Comparison of ENCODE assay signal across 9 cellular contexts in the genomic region with DNA sequence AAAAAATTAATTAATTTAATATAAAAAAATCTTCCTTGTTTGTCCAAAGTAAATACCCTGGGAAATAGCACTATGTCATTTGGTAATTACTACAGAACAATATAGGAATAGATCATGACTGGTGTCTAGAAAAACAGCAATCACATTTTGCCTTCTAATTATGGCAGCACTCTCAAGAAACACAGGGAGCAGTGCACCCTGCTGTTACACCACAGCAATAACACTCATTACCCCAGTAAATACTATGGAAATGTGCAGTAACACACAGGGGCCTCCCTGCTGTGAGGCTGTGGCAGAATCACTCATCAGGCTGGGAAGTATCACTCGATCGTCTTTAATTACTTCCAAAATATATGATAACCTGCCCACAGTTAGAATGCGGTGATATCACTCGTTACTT.
DNase-seq lines count a peak whose midpoint lies in the region; ATAC-seq and TF ChIP-seq lines count a peak whose summit lies in the region.
"Had no signal": no experiment of that assay in that cellular context is flagged by ENCODE, and none has a peak within 500 bp of the region (broad histone marks: within the 10 kb centered on the region; RNA-seq: fewer than 3 reads in every experiment).

No MANE protein-coding gene starts in this region.

- no peak overlapping the region for H2BK5ac ChIP-seq in IMR-90 (ENCODE audit: low read depth, low read length, poor library complexity, severe bottlenecking)

- H3K79me1 ChIP-seq in IMR-90 (ENCODE audit: low read depth in 1 of 2, low read length in 2 of 2), result no peaks in the 10 kb centered on the region

- H3K9me1 ChIP-seq in IMR-90 (ENCODE audit: insufficient read depth, low read length), result no peaks in the 10 kb centered on the region

- BruUV-seq in MCF 10A (replicated peaks; lab: Mats Ljungman, UMichigan) (no TSS peak), IMR-90 (replicated peaks; lab: Mats Ljungman, UMichigan) (no TSS peak)

- no peaks in the 10 kb centered on the region for H4K20me1 ChIP-seq in IMR-90 (ENCODE audit: insufficient read depth, low read length)

- no peak overlapping the region for H4K5ac ChIP-seq in IMR-90 (ENCODE audit: low read depth, low read length)

- no peak overlapping the region for H3K23ac ChIP-seq in IMR-90 (ENCODE audit: low read depth, low read length)

- H3K27me3 Mint-ChIP-seq in MCF 10A (ENCODE audit: insufficient read depth, unreplicated experiment), result peaks cover 12% of the 10 kb centered on the region
- no peaks in the 10 kb centered on the region for H3K27me3 Mint-ChIP-seq in activated naive CD8-positive, alpha-beta T cell treated with anti-CD3 and anti-CD28 coated beads, Interleukin-2, amount 50 U/mL, for 24 hours
- H3K27me3 Mint-ChIP-seq in naive thymus-derived CD8-positive, alpha-beta T cell, result no peaks in the 10 kb centered on the region

- no peaks in the 10 kb centered on the region for H3K36me3 Mint-ChIP-seq in MCF 10A (ENCODE audit: insufficient read depth, unreplicated experiment)
- no peaks in the 10 kb centered on the region for H3K36me3 Mint-ChIP-seq in activated naive CD8-positive, alpha-beta T cell treated with anti-CD3 and anti-CD28 coated beads, Interleukin-2, amount 50 U/mL, for 24 hours (ENCODE audit: low read depth)
- no peaks in the 10 kb centered on the region for H3K36me3 Mint-ChIP-seq in naive thymus-derived CD8-positive, alpha-beta T cell

- no peak overlapping the region for H4K91ac ChIP-seq in IMR-90 (ENCODE audit: insufficient read depth, low read depth, low read length)

- DNase-seq in MCF 10A (ENCODE audit: unreplicated experiment) (peak; percentile 22), breast epithelium (ENCODE audit: low spot score in 2 of 2) (no peak), IMR-90 (peak; percentile 22), SJCRH30 (peak; percentile 6 to 14), kidney epithelial cell (ENCODE audit: low read depth) (no peak), DMS114 treated with DMSO at 0.1 percent for 48 hours (lab: John Stamatoyannopoulos, UW; ENCODE audit: unreplicated experiment) (no peak)
- DNase-seq in activated naive CD8-positive, alpha-beta T cell treated with anti-CD3 and anti-CD28 coated beads, Interleukin-2, amount 50 U/mL, for 24 hours, result no peak
- DNase-seq in naive thymus-derived CD8-positive, alpha-beta T cell, result no peak

- H3K4me3 Mint-ChIP-seq in MCF 10A (ENCODE audit: unreplicated experiment), result no peak overlapping the region
- H3K4me3 Mint-ChIP-seq in activated naive CD8-positive, alpha-beta T cell treated with anti-CD3 and anti-CD28 coated beads, Interleukin-2, amount 50 U/mL, for 24 hours, result no peak overlapping the region
- no peak overlapping the region for H3K4me3 Mint-ChIP-seq in naive thymus-derived CD8-positive, alpha-beta T cell

- H4K8ac ChIP-seq in IMR-90 (ENCODE audit: low read depth in 2 of 2, low read length in 2 of 2), result no peak overlapping the region

- no peak overlapping the region for H3K18ac ChIP-seq in IMR-90 (ENCODE audit: low read depth, low read length)

- no peak overlapping the region for H2BK20ac ChIP-seq in IMR-90 (ENCODE audit: low read depth, low read length)

- no CpG with 5 or more reads among the region's 4 CpGs for WGBS in IMR-90 (ENCODE audit: extremely low coverage in 2 of 2, insufficient read length in 1 of 2), 2 experiments

- no peaks in the 10 kb centered on the region for H3K9me3 Mint-ChIP-seq in MCF 10A (ENCODE audit: unreplicated experiment)
- H3K9me3 Mint-ChIP-seq in activated naive CD8-positive, alpha-beta T cell treated with anti-CD3 and anti-CD28 coated beads, Interleukin-2, amount 50 U/mL, for 24 hours, result no peaks in the 10 kb centered on the region
- peaks cover 0 to 11% (median 3%) of the 10 kb centered on the region in 9 donors for H3K9me3 Mint-ChIP-seq in naive thymus-derived CD8-positive, alpha-beta T cell

- ATAC-seq in IMR-90 (ENCODE audit: low read depth), result peak; percentile 53; the same call in 1 of the 2 replicates
- no peak for ATAC-seq in activated naive CD8-positive, alpha-beta T cell treated with anti-CD3 and anti-CD28 coated beads, Interleukin-2, amount 50 U/mL, for 24 hours
- no peak for ATAC-seq in naive thymus-derived CD8-positive, alpha-beta T cell

- no peak overlapping the region for H2BK120ac ChIP-seq in IMR-90 (ENCODE audit: low read depth, low read length)

- H3K4me2 ChIP-seq in IMR-90 (ENCODE audit: low read depth, low read length), result no peak overlapping the region

- H3K14ac ChIP-seq in IMR-90 (replicated peaks; ENCODE audit: low read depth, low read length), result no peak overlapping the region

- no peak overlapping the region for H2AK5ac ChIP-seq in IMR-90 (ENCODE audit: low read depth, low read length)

- H3K4me1 ChIP-seq in breast epithelium (no peaks in the 10 kb centered on the region), IMR-90 (ENCODE audit: control insufficient read depth, insufficient read depth, low read length) (no peaks in the 10 kb centered on the region), SJCRH30 (no peaks in the 10 kb centered on the region)

- no peak overlapping the region for H3K9ac ChIP-seq in IMR-90 (ENCODE audit: low read depth, low read length)

- CTCF ChIA-PET in MCF 10A (lab: Yijun Ruan, JAX) (no interaction called here), IMR-90 (lab: Yijun Ruan, JAX) (no interaction called here)

- H3K27ac ChIP-seq in breast epithelium (no peak overlapping the region), IMR-90 (ENCODE audit: insufficient read depth, low read length) (no peak overlapping the region), SJCRH30 (no peak overlapping the region)
- H3K27ac ChIP-seq: skin epidermis had no signal

- no peak overlapping the region for H2AK9ac ChIP-seq in IMR-90 (replicated peaks; ENCODE audit: low read depth, low read length, poor library complexity)

- H3K4me3 ChIP-seq in breast epithelium, result no peak overlapping the region
- no peak overlapping the region for H3K4me3 ChIP-seq in IMR-90 (ENCODE audit: insufficient read depth, low read depth, low read length)
- H3K4me3 ChIP-seq in SJCRH30, result no peak overlapping the region
- H3K4me3 ChIP-seq in kidney epithelial cell (ENCODE audit: low read depth, low read length), result no peak overlapping the region
- H3K4me3 ChIP-seq: skin epidermis had no signal

- no peaks in the 10 kb centered on the region for H3K4me1 Mint-ChIP-seq in MCF 10A (ENCODE audit: insufficient read depth, unreplicated experiment)
- no peaks in the 10 kb centered on the region for H3K4me1 Mint-ChIP-seq in activated naive CD8-positive, alpha-beta T cell treated with anti-CD3 and anti-CD28 coated beads, Interleukin-2, amount 50 U/mL, for 24 hours
- peaks cover 0 to 2% (median 0%) of the 10 kb centered on the region in 4 donors for H3K4me1 Mint-ChIP-seq in naive thymus-derived CD8-positive, alpha-beta T cell

- in situ Hi-C loops in IMR-90 (cut with MboI; ENCODE audit: low sequenced_read_pairs), result no loop called here

- no peaks in the 10 kb centered on the region for H3K27me3 ChIP-seq in breast epithelium
- H3K27me3 ChIP-seq in IMR-90 (ENCODE audit: control insufficient read depth, insufficient read depth, low read length), result no peaks in the 10 kb centered on the region
- H3K27me3 ChIP-seq in SJCRH30, result no peaks in the 10 kb centered on the region; the same call in 1 of the 2 replicates
- H3K27me3 ChIP-seq in kidney epithelial cell (ENCODE audit: control insufficient read depth, insufficient read depth, low read length), result no peaks in the 10 kb centered on the region

- TF ChIP-seq POLR2A in breast epithelium (IDR thresholded peaks at IDR 0.05) (no peak), IMR-90 (IDR thresholded peaks at IDR 0.05; ENCODE audit: low read depth, low read length) (no peak)

- H3K56ac ChIP-seq in IMR-90 (ENCODE audit: extremely low read depth, insufficient read depth, low read length), result no peak overlapping the region

- H3K9me3 ChIP-seq in breast epithelium (no peaks in the 10 kb centered on the region), IMR-90 (ENCODE audit: control insufficient read depth, insufficient read depth, low read length) (no peaks in the 10 kb centered on the region), SJCRH30 (replicated peaks) (no peaks in the 10 kb centered on the region)

- POLR2A ChIA-PET in MCF 10A (lab: Yijun Ruan, JAX), result no interaction called here
- POLR2A ChIA-PET in IMR-90 (lab: Charles Lee; ENCODE audit: unreplicated experiment), result no interaction called here
- POLR2A ChIA-PET in naive thymus-derived CD8-positive, alpha-beta T cell (lab: Charles Lee), result no interaction called here

- H2BK15ac ChIP-seq in IMR-90 (ENCODE audit: low read depth, low read length), result no peak overlapping the region

- H3K4ac ChIP-seq in IMR-90 (ENCODE audit: low read depth, low read length), result no peak overlapping the region

- H2AFZ ChIP-seq in IMR-90 (replicated peaks; ENCODE audit: low read length, poor library complexity), result no peak overlapping the region

- no peak overlapping the region for H3K27ac Mint-ChIP-seq in MCF 10A (ENCODE audit: low read depth, unreplicated experiment)
- H3K27ac Mint-ChIP-seq in activated naive CD8-positive, alpha-beta T cell treated with anti-CD3 and anti-CD28 coated beads, Interleukin-2, amount 50 U/mL, for 24 hours, result no peak overlapping the region
- H3K27ac Mint-ChIP-seq in naive thymus-derived CD8-positive, alpha-beta T cell, result no peak overlapping the region

- no peaks in the 10 kb centered on the region for H3K36me3 ChIP-seq in breast epithelium
- no peaks in the 10 kb centered on the region for H3K36me3 ChIP-seq in IMR-90 (ENCODE audit: control insufficient read depth, insufficient read depth, low read length)
- no peaks in the 10 kb centered on the region for H3K36me3 ChIP-seq in SJCRH30
- H3K36me3 ChIP-seq in kidney epithelial cell (ENCODE audit: control insufficient read depth, insufficient read depth, low read length), result no peaks in the 10 kb centered on the region

- TF ChIP-seq CTCF in MCF 10A (IDR thresholded peaks at IDR 0.05; ENCODE audit: unreplicated experiment), result peak; percentile 29
- peak in 1 of 3 donors; percentile 31 for TF ChIP-seq CTCF in breast epithelium (IDR thresholded peaks at IDR 0.05)
- peak; percentile 44; the same call in 1 of the 2 replicates for TF ChIP-seq CTCF in IMR-90 (conservative IDR thresholded peaks at IDR 0.05; ENCODE audit: low read depth, low read length)
- TF ChIP-seq CTCF in kidney epithelial cell (IDR thresholded peaks at IDR 0.05; ENCODE audit: insufficient read depth, low read length, poor library complexity, severe bottlenecking), result peak; percentile 57

- intact Hi-C loops in MCF 10A (cut with micrococcal nuclease), result loop anchor here (10.0 kb wide), 2 partner anchors 341 to 491 kb away; no protein-coding TSS in a partner anchor
- intact Hi-C loops in breast epithelium (cut with DNase I; ENCODE audit: low total_unique reads), result no loop called here
- intact Hi-C loops in IMR-90 (cut with micrococcal nuclease), result loop anchor here (1.0 to 10.0 kb wide), 3 partner anchors 296 to 581 kb away; no protein-coding TSS in a partner anchor

- dilution Hi-C loops in IMR-90 (cut with HindIII; ENCODE audit: low sequenced_read_pairs, unreplicated experiment), result no loop called here

- TF ChIP-seq RAD21 in IMR-90 (IDR thresholded peaks at IDR 0.05; ENCODE audit: low read length), result peak; percentile 62

TF ChIP-seq in IMR-90, 13 proteins besides CTCF, POLR2A, EP300 and RAD21 (continues in another document):
- TF ChIP-seq BHLHE40 (IDR thresholded peaks at IDR 0.05; ENCODE audit: low read depth, low read length) (no peak), CHD1 (IDR thresholded peaks at IDR 0.05; ENCODE audit: low read depth, low read length) (no peak), FOS (IDR thresholded peaks at IDR 0.05; ENCODE audit: low read depth, low read length) (no peak), SMC3 (IDR thresholded peaks at IDR 0.05; ENCODE audit: low read depth, low read length) (peak; percentile 53)

Comparison
In these comparisons a context has a peak if more than half of its experiments do, and no peak if none do; other contexts are left out.
1. DNase-seq: peak in MCF 10A (single experiment), IMR-90 (single experiment) and SJCRH30 (2 of 2); none in breast epithelium (0 of 2), kidney epithelial cell (single experiment), activated naive CD8-positive, alpha-beta T cell treated with anti-CD3 and anti-CD28 coated beads, Interleukin-2, amount 50 U/mL, for 24 hours (single experiment), naive thymus-derived CD8-positive, alpha-beta T cell (0 of 10) and DMS114 treated with DMSO at 0.1 percent for 48 hours (single experiment).